In genomic region chr12:67268335-67268895, GRCh38 we compare ENCODE assay signal across 8 cellular contexts.
DNase-seq lines count a peak whose midpoint lies in the region; ATAC-seq, FAIRE-seq and TF ChIP-seq lines count a peak whose summit lies in the region.

No MANE protein-coding gene starts in this region.

- ATAC-seq in GM18508 (IDR thresholded peaks at IDR 0.05; ENCODE audit: insufficient read depth, unreplicated experiment) (peak; percentile 83), HG03025 (IDR thresholded peaks at IDR 0.05; ENCODE audit: low FRiP score, unreplicated experiment) (peak; percentile 84)

- TF ChIP-seq CTCF in WI38 (IDR thresholded peaks at IDR 0.05; ENCODE audit: low read depth, low read length), result no peak

- H3K4me3 ChIP-seq in WI38 (ENCODE audit: low read depth, low read length), result peak overlapping the region; percentile 98

- peak; percentile 95 for DNase-seq in NCI-H2171 (lab: John Stamatoyannopoulos, UW)
- peak; percentile 96 for DNase-seq in central memory CD4-positive, alpha-beta T cell
- peak; percentile 67 for DNase-seq in stimulated activated CD4-positive, alpha-beta T cell treated with anti-CD3 and anti-CD28 coated beads, Interleukin-12 subunit alpha, Interleukin-12 subunit beta, amount 100 ng/mL, for 4 hours

- FAIRE-seq in A204.1 (lab: Jason Lieb, UNC), result peak; percentile 97
- peak; percentile 97 for FAIRE-seq in islet of Langerhans (lab: Jason Lieb, UNC)

Comparison
In these comparisons a context has a peak if more than half of its experiments do, and no peak if none do; other contexts are left out.
1. Peak in every context shown above with its lines: DNase-seq, ATAC-seq and H3K4me3 ChIP-seq.